ENCODE assay signal across 22 cellular contexts in the genomic region with DNA sequence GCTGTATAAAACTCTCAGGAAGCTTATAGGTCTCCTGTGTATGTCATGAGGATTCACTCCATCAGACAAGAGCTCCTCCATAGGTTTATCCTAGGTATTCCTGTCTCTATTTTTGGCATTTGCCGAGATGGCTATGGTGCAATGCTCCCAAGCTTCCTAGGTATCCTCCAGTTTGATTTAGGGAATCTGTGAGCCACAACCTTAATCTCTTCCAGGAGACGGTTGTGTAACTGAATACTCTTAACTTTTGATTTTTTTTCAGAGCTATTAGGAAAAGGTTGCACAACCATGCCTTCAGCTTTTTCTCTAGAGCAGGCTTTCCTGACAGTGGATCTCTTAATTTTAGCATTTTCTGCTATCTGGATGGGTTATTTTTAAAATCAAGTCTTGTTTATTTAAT.
A peak's percentile ranks its signal among the peaks of the same experiment; 100 is the strongest.
DNase-seq lines count a peak whose midpoint lies in the region; ATAC-seq and TF ChIP-seq lines count a peak whose summit lies in the region.
"Had no signal": no experiment of that assay in that cellular context is flagged by ENCODE, and none has a peak within 500 bp of the region (broad histone marks: within the 10 kb centered on the region; RNA-seq: fewer than 3 reads in every experiment).

No MANE protein-coding gene starts in this region.

- no peaks in the 10 kb centered on the region for H3K36me3 ChIP-seq in adipocyte (ENCODE audit: control insufficient read depth, insufficient read depth, low read length, severe bottlenecking)
- H3K36me3 ChIP-seq in gastroesophageal sphincter, result no peaks in the 10 kb centered on the region
- no peaks in the 10 kb centered on the region for H3K36me3 ChIP-seq in trophoblast cell (ENCODE audit: control insufficient read depth in 1 of 2, insufficient read depth in 2 of 2, low read length in 2 of 2)
- H3K36me3 ChIP-seq: BE2C, BLaER1 had no signal

- no peak overlapping the region for H2BK12ac ChIP-seq in trophoblast cell (ENCODE audit: low read length)

- TF ChIP-seq EP300 in gastroesophageal sphincter (IDR thresholded peaks at IDR 0.05), result no peak

- 27 to 67% methylated on average over 1 to 2 of the region's 2 CpGs for WGBS in gastroesophageal sphincter (ENCODE audit: low coverage in 1 of 2), 2 donors
- no CpG with 5 or more reads among the region's 2 CpGs for WGBS in trophoblast cell (ENCODE audit: extremely low coverage, insufficient coverage, insufficient read length)

- H3K27me3 ChIP-seq in adipocyte (replicated peaks; ENCODE audit: control insufficient read depth, insufficient read depth, low read length) (peaks cover 25% of the 10 kb centered on the region), gastroesophageal sphincter (no peaks in the 10 kb centered on the region), trophoblast cell (ENCODE audit: insufficient read depth, low read length) (no peaks in the 10 kb centered on the region)
- H3K27me3 ChIP-seq: BE2C, BLaER1 had no signal

- H2AFZ ChIP-seq in trophoblast cell (ENCODE audit: insufficient read depth, low read length, poor library complexity), result no peak overlapping the region

- H3K18ac ChIP-seq in trophoblast cell (ENCODE audit: low read length), result no peak overlapping the region

- H3K4me3 ChIP-seq in adipocyte (ENCODE audit: low read length), result no peak overlapping the region
- no peak overlapping the region for H3K4me3 ChIP-seq in gastroesophageal sphincter
- H3K4me3 ChIP-seq in trophoblast cell (ENCODE audit: low read depth, low read length), result no peak overlapping the region
- H3K4me3 ChIP-seq: BLaER1, GM12878 had no signal

- H3K4ac ChIP-seq in trophoblast cell (ENCODE audit: low read depth, low read length), result no peak overlapping the region

- no peak overlapping the region for H3K23ac ChIP-seq in trophoblast cell (ENCODE audit: low read length)

- no peak overlapping the region for H4K8ac ChIP-seq in trophoblast cell (ENCODE audit: low read depth, low read length)

- no peak for TF ChIP-seq CTCF in gastroesophageal sphincter (IDR thresholded peaks at IDR 0.05)

- no peak for TF ChIP-seq POLR2A in gastroesophageal sphincter (IDR thresholded peaks at IDR 0.05)

- ATAC-seq in gastroesophageal sphincter, result peak; percentile 65
- ATAC-seq: GM12878 had no signal

- DNase-seq in adipocyte (ENCODE audit: low read depth), result peak; percentile 65
- peak; percentile 61 to 92 for DNase-seq in trophoblast cell
- DNase-seq in NCI-H2107 (lab: John Stamatoyannopoulos, UW), result no peak
- DNase-seq in NCI-H1436 (lab: John Stamatoyannopoulos, UW), result no peak
- no peak for DNase-seq in cerebellum (ENCODE audit: low spot score)
- DNase-seq: 8988T; ACHN; BE2C; C1 segment of cervical spinal cord; CD4-positive, alpha-beta memory T cell; CD4-positive, CD25-positive, alpha-beta regulatory T cell; CD8-positive, alpha-beta memory T cell; COR-L47; DMS 273 treated with DMSO at 0.1 percent for 48 hours; DMS153; DMS53; DMS79; DND-41; GDM1 had no signal

- H4K12ac ChIP-seq in trophoblast cell (ENCODE audit: low read depth, low read length), result no peak overlapping the region

- no peaks in the 10 kb centered on the region for H3K4me1 ChIP-seq in adipocyte (ENCODE audit: control insufficient read depth, insufficient read depth, low read length)
- H3K4me1 ChIP-seq in gastroesophageal sphincter, result no peaks in the 10 kb centered on the region
- peaks cover 6 to 12% of the 10 kb centered on the region in 2 experiments for H3K4me1 ChIP-seq in trophoblast cell (ENCODE audit: control insufficient read depth in 1 of 2, insufficient read depth in 2 of 2, low read length in 2 of 2)
- H3K4me1 ChIP-seq: BE2C had no signal

- no peak overlapping the region for H2BK120ac ChIP-seq in trophoblast cell (ENCODE audit: insufficient read depth, low read length, poor library complexity)

- peaks cover 2% of the 10 kb centered on the region for H3K79me1 ChIP-seq in trophoblast cell (ENCODE audit: low read length)

- H3K14ac ChIP-seq in trophoblast cell (ENCODE audit: low read length), result no peak overlapping the region

- H3K79me2 ChIP-seq in trophoblast cell (ENCODE audit: control insufficient read depth, insufficient read depth, low read length, poor library complexity), result no peaks in the 10 kb centered on the region

- H3K9me3 ChIP-seq in adipocyte (ENCODE audit: control insufficient read depth, low read length) (no peaks in the 10 kb centered on the region), gastroesophageal sphincter (peaks cover 0 to 20% (median 0%) of the 10 kb centered on the region in 3 donors), trophoblast cell (ENCODE audit: insufficient read depth, low read depth, low read length) (no peaks in the 10 kb centered on the region)
- H3K9me3 ChIP-seq: BE2C had no signal

- H4K91ac ChIP-seq in trophoblast cell (ENCODE audit: low read depth, low read length), result no peak overlapping the region

- H3K4me2 ChIP-seq in trophoblast cell (ENCODE audit: low read length), result no peak overlapping the region
- H3K4me2 ChIP-seq: BLaER1 had no signal

- no peak overlapping the region for H2AK5ac ChIP-seq in trophoblast cell (ENCODE audit: low read length)

- H3K9ac ChIP-seq in adipocyte (ENCODE audit: low read length) (no peak overlapping the region), trophoblast cell (ENCODE audit: low read length) (no peak overlapping the region)
- H3K9ac ChIP-seq: BLaER1 had no signal

- H3K27ac ChIP-seq in gastroesophageal sphincter (no peak overlapping the region), trophoblast cell (ENCODE audit: low read depth, low read length) (no peak overlapping the region)
- H3K27ac ChIP-seq: BLaER1 had no signal

- H2BK5ac ChIP-seq in trophoblast cell (ENCODE audit: low read depth, low read length, poor library complexity), result no peak overlapping the region

Comparison
In these comparisons a context has a peak if more than half of its experiments do, and no peak if none do; other contexts are left out.
1. DNase-seq: peak in adipocyte (single experiment) and trophoblast cell (2 of 2); none in NCI-H2107 (single experiment), NCI-H1436 (single experiment) and cerebellum (single experiment).